1 cellular context compared by ENCODE assay signal in genomic region chr4:4430492-4431195, GRCh38.
TF ChIP-seq lines count a peak whose summit lies in the region.

No MANE protein-coding gene starts in this region.

TF ChIP-seq in H1, 55 proteins besides CTCF, POLR2A, EP300 and RAD21:
- TF ChIP-seq EZH2 (IDR thresholded peaks at IDR 0.05; ENCODE audit: low read depth, low read length, severe bottlenecking) (no peak), CTBP2 (IDR thresholded peaks at IDR 0.05; ENCODE audit: borderline replicate concordance, insufficient read depth, insufficient read length, low read length) (no peak), CREB1 (IDR thresholded peaks at IDR 0.05) (peak; percentile 42; the same call in 1 of the 2 replicates), ATF2 (IDR thresholded peaks at IDR 0.05; ENCODE audit: low read length) (no peak), HDAC6 (IDR thresholded peaks at IDR 0.05; ENCODE audit: low read depth, low read length) (no peak), SAP30 (IDR thresholded peaks at IDR 0.05; ENCODE audit: insufficient read depth, insufficient replicate concordance, low read length) (peak; percentile 33), JUN (IDR thresholded peaks at IDR 0.05; ENCODE audit: low read depth, low read length) (no peak), SIN3A (conservative IDR thresholded peaks at IDR 0.05 in 1 of 2, IDR thresholded peaks at IDR 0.05 in 1 of 2; ENCODE audit: low read depth in 1 of 2, low read length in 2 of 2) (peak in 1 of 2 experiments; percentile 91; a peak in 2 of 4 replicates), SIRT6 (IDR thresholded peaks at IDR 0.05; ENCODE audit: low read length) (no peak), NANOG (IDR thresholded peaks at IDR 0.05; ENCODE audit: insufficient read depth, low read depth, low read length, poor library complexity, severe bottlenecking) (no peak), USF2 (IDR thresholded peaks at IDR 0.05; ENCODE audit: low read length) (peak; percentile 34; the same call in 1 of the 2 replicates), E2F6 (IDR thresholded peaks at IDR 0.05) (peak; percentile 93), GTF2F1 (IDR thresholded peaks at IDR 0.05; ENCODE audit: borderline replicate concordance, low read depth, low read length) (no peak), MAX (IDR thresholded peaks at IDR 0.05) (peak; percentile 97), GABPA (IDR thresholded peaks at IDR 0.05; ENCODE audit: borderline replicate concordance, insufficient read depth, low read length) (no peak), YY1 (IDR thresholded peaks at IDR 0.05; ENCODE audit: low read depth, low read length) (peak; percentile 65; the same call in 1 of the 2 replicates), KDM4A (IDR thresholded peaks at IDR 0.05; ENCODE audit: low read depth, low read length, severe bottlenecking) (no peak), CHD2 (IDR thresholded peaks at IDR 0.05; ENCODE audit: low read length) (no peak), FOSL1 (IDR thresholded peaks at IDR 0.05; ENCODE audit: insufficient read depth, low read depth, low read length) (no peak), MAFK (IDR thresholded peaks at IDR 0.05; ENCODE audit: low read depth, low read length) (no peak), RNF2 (IDR thresholded peaks at IDR 0.05; ENCODE audit: borderline replicate concordance, low read depth, low read length, missing control alignments, poor library complexity, severe bottlenecking) (no peak)
